In the genomic region with DNA sequence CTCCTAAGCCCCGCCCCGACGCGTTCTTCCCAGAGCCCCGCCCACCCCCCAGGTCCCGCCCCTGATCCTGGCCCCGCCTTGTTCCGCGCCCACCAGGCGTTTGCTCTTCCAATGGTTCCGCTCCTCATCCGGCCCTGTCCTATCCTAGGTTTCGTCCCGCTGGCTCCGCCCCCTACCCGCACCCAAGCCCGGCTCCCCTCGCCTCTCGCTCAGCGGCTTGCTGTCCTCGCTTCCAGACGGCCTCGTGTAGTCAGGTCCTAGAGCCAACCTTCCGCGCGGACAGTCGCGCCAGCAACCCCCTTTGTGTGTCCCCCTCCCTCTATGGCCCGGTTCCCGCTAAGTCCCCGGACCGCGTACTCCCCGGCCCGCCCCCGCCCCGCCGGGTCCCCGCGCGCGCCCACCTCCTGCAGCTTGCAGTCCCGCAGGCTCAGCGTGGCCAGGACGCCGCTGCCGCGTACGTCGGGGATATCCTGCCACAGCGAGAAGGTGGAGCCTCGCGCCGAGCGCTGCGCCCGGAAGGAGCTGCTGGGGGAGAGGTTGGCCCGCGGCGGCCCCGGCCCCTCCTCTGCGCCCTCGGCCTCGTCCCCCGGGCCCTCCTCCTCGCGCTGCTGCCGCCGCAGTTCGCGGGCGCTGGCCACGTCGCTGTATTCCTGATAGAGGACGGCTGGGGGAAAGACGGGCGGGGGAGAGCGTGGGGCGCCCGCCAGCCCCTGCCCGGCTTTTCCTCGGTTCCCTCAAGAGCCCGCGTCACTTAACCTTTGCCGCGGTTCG, we compare ENCODE assay signal across 1 cellular context.
TF ChIP-seq lines count a peak whose summit lies in the region.

No MANE protein-coding gene starts in this region.

TF ChIP-seq in K562, 482 proteins besides CTCF, POLR2A, EP300 and RAD21 (continued from another document and continues in another):
- TF ChIP-seq NR4A1 (CRISPR knock-in tag; IDR thresholded peaks at IDR 0.05) (0 out of 2 replicates have a peak, but pooled peaks have one; percentile 36), NR4A1 (tag; IDR thresholded peaks at IDR 0.05) (no peak), KAT8 (IDR thresholded peaks at IDR 0.05; ENCODE audit: low read depth) (no peak), TAF7 (tag; IDR thresholded peaks at IDR 0.05) (0 out of 2 replicates have a peak, but pooled peaks have one; percentile 23), NFE2L1 (tag; IDR thresholded peaks at IDR 0.05; ENCODE audit: borderline replicate concordance, low read depth) (no peak), ELF2 (CRISPR knock-in tag; IDR thresholded peaks at IDR 0.05) (peak; percentile 54; the same call in 1 of the 2 replicates), DACH1 (IDR thresholded peaks at IDR 0.05; ENCODE audit: partially characterized antibody) (peak; percentile 29), RUNX1 (IDR thresholded peaks at IDR 0.05; ENCODE audit: low read depth) (no peak), RFX7 (CRISPR knock-in tag; IDR thresholded peaks at IDR 0.05) (no peak), SP1 (CRISPR knock-in tag; IDR thresholded peaks at IDR 0.05) (peak; percentile 86), HOXB6 (CRISPR knock-in tag; IDR thresholded peaks at IDR 0.05; ENCODE audit: borderline replicate concordance) (no peak), JUND (IDR thresholded peaks at IDR 0.05; ENCODE audit: borderline replicate concordance, low read depth, low read length) (peak; percentile 68), JUND (tag; IDR thresholded peaks at IDR 0.05; ENCODE audit: borderline replicate concordance, low read depth, low read length) (0 out of 3 replicates have a peak, but pooled peaks have one; percentile 0), ELF4 (CRISPR knock-in tag; IDR thresholded peaks at IDR 0.05) (peak; percentile 43; the same call in 1 of the 2 replicates), ZNF696 (CRISPR knock-in tag; conservative IDR thresholded peaks at IDR 0.05) (no peak), GTF2F1 (IDR thresholded peaks at IDR 0.05; ENCODE audit: low read depth, low read length) (peak; percentile 60; the same call in 1 of the 2 replicates), ZNF583 (CRISPR knock-in tag; IDR thresholded peaks at IDR 0.05) (0 out of 2 replicates have a peak, but pooled peaks have one; percentile 22), NEUROD1 (IDR thresholded peaks at IDR 0.05; ENCODE audit: borderline replicate concordance, low read depth, low read length, partially characterized antibody) (peak; percentile 36), MTA3 (IDR thresholded peaks at IDR 0.05; ENCODE audit: borderline replicate concordance) (peak; percentile 78), ZNF431 (CRISPR knock-in tag; IDR thresholded peaks at IDR 0.05) (no peak), ZBTB7A (IDR thresholded peaks at IDR 0.05; ENCODE audit: borderline replicate concordance, control insufficient read depth, low read depth, low read length) (peak; percentile 71; the same call in 1 of the 2 replicates), ZNF175 (CRISPR knock-in tag; IDR thresholded peaks at IDR 0.05; ENCODE audit: low read depth) (peak; percentile 24; the same call in 1 of the 2 replicates)
- TF ChIP-seq, protein P1, sequence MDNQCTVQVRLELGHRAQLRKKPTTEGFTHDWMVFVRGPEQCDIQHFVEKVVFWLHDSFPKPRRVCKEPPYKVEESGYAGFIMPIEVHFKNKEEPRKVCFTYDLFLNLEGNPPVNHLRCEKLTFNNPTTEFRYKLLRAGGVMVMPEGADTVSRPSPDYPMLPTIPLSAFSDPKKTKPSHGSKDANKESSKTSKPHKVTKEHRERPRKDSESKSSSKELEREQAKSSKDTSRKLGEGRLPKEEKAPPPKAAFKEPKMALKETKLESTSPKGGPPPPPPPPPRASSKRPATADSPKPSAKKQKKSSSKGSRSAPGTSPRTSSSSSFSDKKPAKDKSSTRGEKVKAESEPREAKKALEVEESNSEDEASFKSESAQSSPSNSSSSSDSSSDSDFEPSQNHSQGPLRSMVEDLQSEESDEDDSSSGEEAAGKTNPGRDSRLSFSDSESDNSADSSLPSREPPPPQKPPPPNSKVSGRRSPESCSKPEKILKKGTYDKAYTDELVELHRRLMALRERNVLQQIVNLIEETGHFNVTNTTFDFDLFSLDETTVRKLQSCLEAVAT (IDR thresholded peaks at IDR 0.05) = peak in 1 of 2 experiments; percentile 52; a peak in 2 of 4 replicates
- TF ChIP-seq, protein P2, sequence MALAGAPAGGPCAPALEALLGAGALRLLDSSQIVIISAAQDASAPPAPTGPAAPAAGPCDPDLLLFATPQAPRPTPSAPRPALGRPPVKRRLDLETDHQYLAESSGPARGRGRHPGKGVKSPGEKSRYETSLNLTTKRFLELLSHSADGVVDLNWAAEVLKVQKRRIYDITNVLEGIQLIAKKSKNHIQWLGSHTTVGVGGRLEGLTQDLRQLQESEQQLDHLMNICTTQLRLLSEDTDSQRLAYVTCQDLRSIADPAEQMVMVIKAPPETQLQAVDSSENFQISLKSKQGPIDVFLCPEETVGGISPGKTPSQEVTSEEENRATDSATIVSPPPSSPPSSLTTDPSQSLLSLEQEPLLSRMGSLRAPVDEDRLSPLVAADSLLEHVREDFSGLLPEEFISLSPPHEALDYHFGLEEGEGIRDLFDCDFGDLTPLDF (CRISPR knock-in tag; IDR thresholded peaks at IDR 0.05) = peak; percentile 83
- TF ChIP-seq, protein P3, sequence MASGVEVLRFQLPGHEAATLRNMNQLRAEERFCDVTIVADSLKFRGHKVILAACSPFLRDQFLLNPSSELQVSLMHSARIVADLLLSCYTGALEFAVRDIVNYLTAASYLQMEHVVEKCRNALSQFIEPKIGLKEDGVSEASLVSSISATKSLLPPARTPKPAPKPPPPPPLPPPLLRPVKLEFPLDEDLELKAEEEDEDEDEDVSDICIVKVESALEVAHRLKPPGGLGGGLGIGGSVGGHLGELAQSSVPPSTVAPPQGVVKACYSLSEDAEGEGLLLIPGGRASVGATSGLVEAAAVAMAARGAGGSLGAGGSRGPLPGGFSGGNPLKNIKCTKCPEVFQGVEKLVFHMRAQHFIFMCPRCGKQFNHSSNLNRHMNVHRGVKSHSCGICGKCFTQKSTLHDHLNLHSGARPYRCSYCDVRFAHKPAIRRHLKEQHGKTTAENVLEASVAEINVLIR (CRISPR knock-in tag; IDR thresholded peaks at IDR 0.05) = no peak
- TF ChIP-seq, protein P4, sequence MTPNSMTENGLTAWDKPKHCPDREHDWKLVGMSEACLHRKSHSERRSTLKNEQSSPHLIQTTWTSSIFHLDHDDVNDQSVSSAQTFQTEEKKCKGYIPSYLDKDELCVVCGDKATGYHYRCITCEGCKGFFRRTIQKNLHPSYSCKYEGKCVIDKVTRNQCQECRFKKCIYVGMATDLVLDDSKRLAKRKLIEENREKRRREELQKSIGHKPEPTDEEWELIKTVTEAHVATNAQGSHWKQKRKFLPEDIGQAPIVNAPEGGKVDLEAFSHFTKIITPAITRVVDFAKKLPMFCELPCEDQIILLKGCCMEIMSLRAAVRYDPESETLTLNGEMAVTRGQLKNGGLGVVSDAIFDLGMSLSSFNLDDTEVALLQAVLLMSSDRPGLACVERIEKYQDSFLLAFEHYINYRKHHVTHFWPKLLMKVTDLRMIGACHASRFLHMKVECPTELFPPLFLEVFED (CRISPR knock-in tag; conservative IDR thresholded peaks at IDR 0.05) = peak; percentile 92
- TF ChIP-seq, protein P5, sequence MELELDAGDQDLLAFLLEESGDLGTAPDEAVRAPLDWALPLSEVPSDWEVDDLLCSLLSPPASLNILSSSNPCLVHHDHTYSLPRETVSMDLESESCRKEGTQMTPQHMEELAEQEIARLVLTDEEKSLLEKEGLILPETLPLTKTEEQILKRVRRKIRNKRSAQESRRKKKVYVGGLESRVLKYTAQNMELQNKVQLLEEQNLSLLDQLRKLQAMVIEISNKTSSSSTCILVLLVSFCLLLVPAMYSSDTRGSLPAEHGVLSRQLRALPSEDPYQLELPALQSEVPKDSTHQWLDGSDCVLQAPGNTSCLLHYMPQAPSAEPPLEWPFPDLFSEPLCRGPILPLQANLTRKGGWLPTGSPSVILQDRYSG (tag; conservative IDR thresholded peaks at IDR 0.05; ENCODE audit: low read depth) = peak; percentile 68; the same call in 1 of the 2 replicates
- TF ChIP-seq, protein P6, sequence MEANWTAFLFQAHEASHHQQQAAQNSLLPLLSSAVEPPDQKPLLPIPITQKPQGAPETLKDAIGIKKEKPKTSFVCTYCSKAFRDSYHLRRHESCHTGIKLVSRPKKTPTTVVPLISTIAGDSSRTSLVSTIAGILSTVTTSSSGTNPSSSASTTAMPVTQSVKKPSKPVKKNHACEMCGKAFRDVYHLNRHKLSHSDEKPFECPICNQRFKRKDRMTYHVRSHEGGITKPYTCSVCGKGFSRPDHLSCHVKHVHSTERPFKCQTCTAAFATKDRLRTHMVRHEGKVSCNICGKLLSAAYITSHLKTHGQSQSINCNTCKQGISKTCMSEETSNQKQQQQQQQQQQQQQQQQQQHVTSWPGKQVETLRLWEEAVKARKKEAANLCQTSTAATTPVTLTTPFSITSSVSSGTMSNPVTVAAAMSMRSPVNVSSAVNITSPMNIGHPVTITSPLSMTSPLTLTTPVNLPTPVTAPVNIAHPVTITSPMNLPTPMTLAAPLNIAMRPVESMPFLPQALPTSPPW (CRISPR knock-in tag; IDR thresholded peaks at IDR 0.05) = peak; percentile 97
- TF ChIP-seq, protein P7, sequence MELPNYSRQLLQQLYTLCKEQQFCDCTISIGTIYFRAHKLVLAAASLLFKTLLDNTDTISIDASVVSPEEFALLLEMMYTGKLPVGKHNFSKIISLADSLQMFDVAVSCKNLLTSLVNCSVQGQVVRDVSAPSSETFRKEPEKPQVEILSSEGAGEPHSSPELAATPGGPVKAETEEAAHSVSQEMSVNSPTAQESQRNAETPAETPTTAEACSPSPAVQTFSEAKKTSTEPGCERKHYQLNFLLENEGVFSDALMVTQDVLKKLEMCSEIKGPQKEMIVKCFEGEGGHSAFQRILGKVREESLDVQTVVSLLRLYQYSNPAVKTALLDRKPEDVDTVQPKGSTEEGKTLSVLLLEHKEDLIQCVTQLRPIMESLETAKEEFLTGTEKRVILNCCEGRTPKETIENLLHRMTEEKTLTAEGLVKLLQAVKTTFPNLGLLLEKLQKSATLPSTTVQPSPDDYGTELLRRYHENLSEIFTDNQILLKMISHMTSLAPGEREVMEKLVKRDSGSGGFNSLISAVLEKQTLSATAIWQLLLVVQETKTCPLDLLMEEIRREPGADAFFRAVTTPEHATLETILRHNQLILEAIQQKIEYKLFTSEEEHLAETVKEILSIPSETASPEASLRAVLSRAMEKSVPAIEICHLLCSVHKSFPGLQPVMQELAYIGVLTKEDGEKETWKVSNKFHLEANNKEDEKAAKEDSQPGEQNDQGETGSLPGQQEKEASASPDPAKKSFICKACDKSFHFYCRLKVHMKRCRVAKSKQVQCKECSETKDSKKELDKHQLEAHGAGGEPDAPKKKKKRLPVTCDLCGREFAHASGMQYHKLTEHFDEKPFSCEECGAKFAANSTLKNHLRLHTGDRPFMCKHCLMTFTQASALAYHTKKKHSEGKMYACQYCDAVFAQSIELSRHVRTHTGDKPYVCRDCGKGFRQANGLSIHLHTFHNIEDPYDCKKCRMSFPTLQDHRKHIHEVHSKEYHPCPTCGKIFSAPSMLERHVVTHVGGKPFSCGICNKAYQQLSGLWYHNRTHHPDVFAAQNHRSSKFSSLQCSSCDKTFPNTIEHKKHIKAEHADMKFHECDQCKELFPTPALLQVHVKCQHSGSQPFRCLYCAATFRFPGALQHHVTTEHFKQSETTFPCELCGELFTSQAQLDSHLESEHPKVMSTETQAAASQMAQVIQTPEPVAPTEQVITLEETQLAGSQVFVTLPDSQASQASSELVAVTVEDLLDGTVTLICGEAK (IDR thresholded peaks at IDR 0.05) = no peak
- TF ChIP-seq, protein P7 (CRISPR knock-in tag; IDR thresholded peaks at IDR 0.05) = peak; percentile 37; the same call in 1 of the 2 replicates
- TF ChIP-seq, protein P8, sequence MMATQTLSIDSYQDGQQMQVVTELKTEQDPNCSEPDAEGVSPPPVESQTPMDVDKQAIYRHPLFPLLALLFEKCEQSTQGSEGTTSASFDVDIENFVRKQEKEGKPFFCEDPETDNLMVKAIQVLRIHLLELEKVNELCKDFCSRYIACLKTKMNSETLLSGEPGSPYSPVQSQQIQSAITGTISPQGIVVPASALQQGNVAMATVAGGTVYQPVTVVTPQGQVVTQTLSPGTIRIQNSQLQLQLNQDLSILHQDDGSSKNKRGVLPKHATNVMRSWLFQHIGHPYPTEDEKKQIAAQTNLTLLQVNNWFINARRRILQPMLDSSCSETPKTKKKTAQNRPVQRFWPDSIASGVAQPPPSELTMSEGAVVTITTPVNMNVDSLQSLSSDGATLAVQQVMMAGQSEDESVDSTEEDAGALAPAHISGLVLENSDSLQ (IDR thresholded peaks at IDR 0.05) = peak; percentile 40; the same call in 1 of the 2 replicates
- TF ChIP-seq, protein P9, sequence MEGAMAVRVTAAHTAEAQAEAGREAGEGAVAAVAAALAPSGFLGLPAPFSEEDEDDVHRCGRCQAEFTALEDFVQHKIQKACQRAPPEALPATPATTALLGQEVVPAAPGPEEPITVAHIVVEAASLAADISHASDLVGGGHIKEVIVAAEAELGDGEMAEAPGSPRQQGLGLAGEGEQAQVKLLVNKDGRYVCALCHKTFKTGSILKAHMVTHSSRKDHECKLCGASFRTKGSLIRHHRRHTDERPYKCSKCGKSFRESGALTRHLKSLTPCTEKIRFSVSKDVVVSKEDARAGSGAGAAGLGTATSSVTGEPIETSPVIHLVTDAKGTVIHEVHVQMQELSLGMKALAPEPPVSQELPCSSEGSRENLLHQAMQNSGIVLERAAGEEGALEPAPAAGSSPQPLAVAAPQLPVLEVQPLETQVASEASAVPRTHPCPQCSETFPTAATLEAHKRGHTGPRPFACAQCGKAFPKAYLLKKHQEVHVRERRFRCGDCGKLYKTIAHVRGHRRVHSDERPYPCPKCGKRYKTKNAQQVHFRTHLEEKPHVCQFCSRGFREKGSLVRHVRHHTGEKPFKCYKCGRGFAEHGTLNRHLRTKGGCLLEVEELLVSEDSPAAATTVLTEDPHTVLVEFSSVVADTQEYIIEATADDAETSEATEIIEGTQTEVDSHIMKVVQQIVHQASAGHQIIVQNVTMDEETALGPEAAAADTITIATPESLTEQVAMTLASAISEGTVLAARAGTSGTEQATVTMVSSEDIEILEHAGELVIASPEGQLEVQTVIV (CRISPR knock-in tag; IDR thresholded peaks at IDR 0.05; ENCODE audit: borderline replicate concordance) = no peak
